Comparison of ENCODE assay signal across 21 cellular contexts in genomic region chr6:53497905-53498304, GRCh38.
"Had no signal": no experiment of that assay in that cellular context is flagged by ENCODE, and none has a peak within 500 bp of the region (broad histone marks: within the 10 kb centered on the region; RNA-seq: fewer than 3 reads in every experiment).

No MANE protein-coding gene starts in this region.

- H3K36me3 Mint-ChIP-seq: naive B cell had no signal

- DNase-seq: effector memory CD4-positive, alpha-beta T cell; erythroblast; foreskin keratinocyte; kidney; left colon; left ventricle myocardium superior; mesendoderm; naive B cell; psoas muscle; retina; stimulated activated CD4-positive, alpha-beta T cell treated with anti-CD3 and anti-CD28 coated beads, Interleukin-2, amount 100 ng/mL, for 24 hours; stimulated activated CD4-positive, alpha-beta T cell treated with anti-CD3 and anti-CD28 coated beads, Interleukin-4, amount 100 ng/mL, for 4 hours; stimulated activated naive B cell treated with anti-CD40 and anti-IgM and Interleukin-4, amounts not matched to agents 10 μg/mL and 1 μg/mL and 100 μg/mL, for 72 hours; stimulated activated naive CD8-positive, alpha-beta T cell treated with anti-CD3 and anti-CD28 coated beads, Interleukin-15, amount 100 ng/mL, for 72 hours; substantia nigra; transverse colon had no signal

- H3K9me3 ChIP-seq: neutrophil, psoas muscle, thoracic aorta, transverse colon had no signal

- H3K4me1 Mint-ChIP-seq: stimulated activated naive B cell treated with anti-CD40 and anti-IgM and Interleukin-4, amounts not matched to agents 10 μg/mL and 1 μg/mL and 100 μg/mL, for 72 hours had no signal

- ATAC-seq: foreskin keratinocyte; left colon; left ventricle myocardium superior; psoas muscle; sciatic nerve; stimulated activated naive B cell treated with anti-CD40 and anti-IgM and Interleukin-4, amounts not matched to agents 10 μg/mL and 1 μg/mL and 100 μg/mL, for 72 hours; stimulated activated naive CD8-positive, alpha-beta T cell treated with anti-CD3 and anti-CD28 coated beads, Interleukin-15, amount 100 ng/mL, for 72 hours had no signal

- H3K27me3 Mint-ChIP-seq: naive B cell had no signal

- H3K27ac Mint-ChIP-seq: naive B cell; nephron; stimulated activated naive B cell treated with anti-CD40 and anti-IgM and Interleukin-4, amounts not matched to agents 10 μg/mL and 1 μg/mL and 100 μg/mL, for 72 hours; stimulated activated naive CD8-positive, alpha-beta T cell treated with anti-CD3 and anti-CD28 coated beads, Interleukin-15, amount 100 ng/mL, for 72 hours had no signal

- H3K27ac ChIP-seq: neutrophil, psoas muscle, thoracic aorta had no signal

- H3K4me3 Mint-ChIP-seq: naive B cell; nephron; stimulated activated naive B cell treated with anti-CD40 and anti-IgM and Interleukin-4, amounts not matched to agents 10 μg/mL and 1 μg/mL and 100 μg/mL, for 72 hours; stimulated activated naive CD8-positive, alpha-beta T cell treated with anti-CD3 and anti-CD28 coated beads, Interleukin-15, amount 100 ng/mL, for 72 hours had no signal

- H3K9me3 Mint-ChIP-seq: naive B cell; nephron; stimulated activated naive B cell treated with anti-CD40 and anti-IgM and Interleukin-4, amounts not matched to agents 10 μg/mL and 1 μg/mL and 100 μg/mL, for 72 hours; stimulated activated naive CD8-positive, alpha-beta T cell treated with anti-CD3 and anti-CD28 coated beads, Interleukin-15, amount 100 ng/mL, for 72 hours had no signal

- H3K27me3 ChIP-seq: foreskin keratinocyte, neutrophil, transverse colon had no signal

- H3K4me3 ChIP-seq: lung, psoas muscle, thoracic aorta, transverse colon had no signal
